2 cellular contexts compared by ENCODE assay signal in genomic region chr21:43640437-43640836, GRCh38.
TF ChIP-seq lines count a peak whose summit lies in the region.

No MANE protein-coding gene starts in this region.

TF ChIP-seq in Ishikawa, 13 proteins besides CTCF, POLR2A, EP300 and RAD21:
- TF ChIP-seq REST (IDR thresholded peaks at IDR 0.05; ENCODE audit: low read depth) (no peak), CEBPB (IDR thresholded peaks at IDR 0.05) (0 out of 2 replicates have a peak, but pooled peaks have one; percentile 10)

TF ChIP-seq in K562, 482 proteins besides CTCF, POLR2A, EP300 and RAD21:
- TF ChIP-seq POLR3A (IDR thresholded peaks at IDR 0.05; ENCODE audit: borderline replicate concordance, extremely low read depth, insufficient read depth, insufficient read length) (no peak), HDAC2 (IDR thresholded peaks at IDR 0.05) (no peak), CEBPG (CRISPR knock-in tag; IDR thresholded peaks at IDR 0.05) (no peak), CEBPG (tag; conservative IDR thresholded peaks at IDR 0.05 in 1 of 2, IDR thresholded peaks at IDR 0.05 in 1 of 2) (peak; percentile 7 to 20; a peak in 1 of 4 replicates), ZBTB2 (IDR thresholded peaks at IDR 0.05) (no peak), CEBPB (tag; IDR thresholded peaks at IDR 0.05) (peak; percentile 38; the same call in 1 of the 2 replicates)
